ENCODE assay signal across 8 cellular contexts in genomic region chr11:102109896-102110760, GRCh38. TPM values are rescaled to one million over a fixed set of nuclear protein-coding genes. Genes with fewer than 3 reads are reported as not detected.
DNase-seq lines count a peak whose midpoint lies in the region; ATAC-seq and TF ChIP-seq lines count a peak whose summit lies in the region.

TSS of gene YAP1 (plus strand) at chr11:102110447. CDS start at chr11:102110849, 402 bp downstream.

- H3K9me3 ChIP-seq in iPS-18a (ENCODE audit: control insufficient read depth, low read depth, low read length): no peaks in the 10 kb centered on the region

- TSS peak; percentile 62 for BruUV-seq in Calu3 (replicated peaks; lab: Mats Ljungman, UMichigan)

- H3K27ac ChIP-seq in brain microvascular endothelial cell (peak within 1 kb of the TSS; percentile 96), iPS-18a (ENCODE audit: low read length) (peak within 1 kb of the TSS; percentile 96)

- peak within 1 kb of the TSS; percentile 99 for H3K4me3 Mint-ChIP-seq in Calu3 (ENCODE audit: low read depth, unreplicated experiment)

- H3K4me3 ChIP-seq in brain microvascular endothelial cell (ENCODE audit: low read depth, low read length) (peak within 1 kb of the TSS; percentile 85), iPS-18a (ENCODE audit: low read length) (peak within 1 kb of the TSS; percentile 91), skeletal muscle cell (ENCODE audit: low read depth, low read length) (peak within 1 kb of the TSS; percentile 80)

- H3K9ac ChIP-seq in iPS-18a (ENCODE audit: low read length): peak within 1 kb of the TSS; percentile 95

- H3K36me3 ChIP-seq in brain microvascular endothelial cell (replicated peaks): no peaks in the 10 kb centered on the region
- peaks cover 5% of the 10 kb centered on the region for H3K36me3 ChIP-seq in iPS-18a (ENCODE audit: control insufficient read depth, low read depth, low read length)

- no peaks in the 10 kb centered on the region for H3K27me3 ChIP-seq in brain microvascular endothelial cell (replicated peaks)
- peaks cover 6% of the 10 kb centered on the region for H3K27me3 ChIP-seq in iPS-18a (ENCODE audit: control insufficient read depth, insufficient read depth, low read length)

- intact Hi-C loops in Calu3 (cut with micrococcal nuclease; ENCODE audit: unreplicated experiment): loop anchor here (2.0 to 5.0 kb wide), 3 partner anchors 103 to 193 kb away; partner anchors contain the start of genes ANGPTL5 and CEP126

- DNase-seq in Calu3 (peak; percentile 85), HuH-7 (ENCODE audit: low spot score) (peak; percentile 52), UCSD-AML1 (lab: John Stamatoyannopoulos, UW; ENCODE audit: unreplicated experiment) (peak; percentile 45), brain microvascular endothelial cell (peak; percentile 87), skeletal muscle cell (ENCODE audit: low read depth) (peak; percentile 85), NCI-H1436 (lab: John Stamatoyannopoulos, UW) (no peak)

- H3K9me3 Mint-ChIP-seq in Calu3 (ENCODE audit: low read depth, unreplicated experiment): no peaks in the 10 kb centered on the region

- peaks cover 7% of the 10 kb centered on the region for H3K4me1 Mint-ChIP-seq in Calu3 (ENCODE audit: low read depth, unreplicated experiment)

- peaks cover 36% of the 10 kb centered on the region for H3K4me1 ChIP-seq in iPS-18a (ENCODE audit: control insufficient read depth, low read depth, low read length)

- H3K36me3 Mint-ChIP-seq in Calu3 (ENCODE audit: insufficient read depth, unreplicated experiment): peaks cover 37% of the 10 kb centered on the region

- in situ Hi-C loops in brain microvascular endothelial cell (cut with HindIII; ENCODE audit: low pct_ligation_motif_present, low sequenced_read_pairs): no loop called here

- H3K27me3 Mint-ChIP-seq in Calu3 (ENCODE audit: unreplicated experiment): no peaks in the 10 kb centered on the region

- peak; percentile 91 for ATAC-seq in GM21529 (IDR thresholded peaks at IDR 0.05; ENCODE audit: unreplicated experiment)

- CTCF ChIA-PET in Calu3 (lab: Charles Lee): no interaction called here

- TF ChIP-seq CTCF in Calu3 (IDR thresholded peaks at IDR 0.05; ENCODE audit: unreplicated experiment) (no peak), brain microvascular endothelial cell (IDR thresholded peaks at IDR 0.05; ENCODE audit: low read depth, low read length, missing control alignments) (no peak)

- peak within 1 kb of the TSS; percentile 99 for H3K27ac Mint-ChIP-seq in Calu3 (ENCODE audit: unreplicated experiment)

RNA-seq across cellular contexts. Expression of gene YAP1, which starts in this region (rescaled TPM):
- 57.5 and 64.7 TPM in 2 replicates for total RNA-seq in Calu3 (2022)
